Comparison of ENCODE assay signal across 15 cellular contexts in genomic region chr10:43115881-43116595, GRCh38. TPM values are rescaled to one million over a fixed set of nuclear protein-coding genes. Genes with fewer than 3 reads are reported as not detected.
A peak's percentile ranks its signal among the peaks of the same experiment; 100 is the strongest.
DNase-seq lines count a peak whose midpoint lies in the region; ATAC-seq and TF ChIP-seq lines count a peak whose summit lies in the region.
"Had no signal": no experiment of that assay in that cellular context is flagged by ENCODE, and none has a peak within 500 bp of the region (broad histone marks: within the 10 kb centered on the region; RNA-seq: fewer than 3 reads in every experiment).

No MANE protein-coding gene starts in this region.

- ATAC-seq in right cardiac atrium, result no peak
- no peak for ATAC-seq in left ventricle myocardium superior
- no peak for ATAC-seq in lower lobe of right lung
- ATAC-seq in stimulated activated effector memory CD8-positive, alpha-beta T cell treated with anti-CD3 and anti-CD28 coated beads, Interleukin-12 subunit alpha, Interleukin-12 subunit beta, amount 100 ng/mL, for 72 hours, result no peak

- H3K9me3 ChIP-seq in right cardiac atrium (ENCODE audit: control insufficient read depth, low read length) (no peaks in the 10 kb centered on the region), lower lobe of right lung (no peaks in the 10 kb centered on the region)
- H3K9me3 ChIP-seq: BE2C, Caco-2 had no signal

- TF ChIP-seq CTCF in lower lobe of right lung (IDR thresholded peaks at IDR 0.05), result no peak
- no peak for TF ChIP-seq CTCF in CD14-positive monocyte (IDR thresholded peaks at IDR 0.05)

- H3K27me3 ChIP-seq in right cardiac atrium (ENCODE audit: control insufficient read depth, insufficient read depth) (no peaks in the 10 kb centered on the region), lower lobe of right lung (ENCODE audit: low read depth) (no peaks in the 10 kb centered on the region)
- H3K27me3 ChIP-seq: BE2C had no signal

- peak overlapping the region; percentile 52 for H3K27ac Mint-ChIP-seq in stimulated activated effector memory CD8-positive, alpha-beta T cell treated with anti-CD3 and anti-CD28 coated beads, Interleukin-12 subunit alpha, Interleukin-12 subunit beta, amount 100 ng/mL, for 72 hours
- peak overlapping the region in 1 of 7 donors; percentile 61 for H3K27ac Mint-ChIP-seq in CD14-positive monocyte
- H3K27ac Mint-ChIP-seq: HFFc6 had no signal

- H3K36me3 ChIP-seq in lower lobe of right lung, result no peaks in the 10 kb centered on the region

- H3K27ac ChIP-seq in right cardiac atrium (ENCODE audit: low read length), result no peak overlapping the region
- no peak overlapping the region for H3K27ac ChIP-seq in lower lobe of right lung
- H3K27ac ChIP-seq: C4-2B had no signal

- H3K9me3 Mint-ChIP-seq in stimulated activated effector memory CD8-positive, alpha-beta T cell treated with anti-CD3 and anti-CD28 coated beads, Interleukin-12 subunit alpha, Interleukin-12 subunit beta, amount 100 ng/mL, for 72 hours, result no peaks in the 10 kb centered on the region
- H3K9me3 Mint-ChIP-seq in CD14-positive monocyte, result peaks cover 0 to 2% (median 0%) of the 10 kb centered on the region in 7 donors
- H3K9me3 Mint-ChIP-seq: CD8-positive, alpha-beta memory T cell; HFFc6 had no signal

- peak in 2 of 3 donors; percentile 23 to 33 for DNase-seq in right cardiac atrium
- DNase-seq in left ventricle myocardium superior, result no peak
- peak; percentile 30 for DNase-seq in lower lobe of right lung
- DNase-seq in stimulated activated effector memory CD8-positive, alpha-beta T cell treated with anti-CD3 and anti-CD28 coated beads, Interleukin-12 subunit alpha, Interleukin-12 subunit beta, amount 100 ng/mL, for 72 hours (ENCODE audit: low spot score in 2 of 2), result no peak
- DNase-seq in MV-4-11 (lab: John Stamatoyannopoulos, UW), result no peak
- no peak for DNase-seq in NCI-H2227 (lab: John Stamatoyannopoulos, UW; ENCODE audit: unreplicated experiment)
- no peak for DNase-seq in CD14-positive monocyte (ENCODE audit: low spot score)
- DNase-seq: BE2C, Caco-2, DMS53, GF-D8, HCEC 1CT, HFFc6 had no signal

- H3K4me1 ChIP-seq in right cardiac atrium (ENCODE audit: control insufficient read depth, insufficient read depth, low read length) (no peaks in the 10 kb centered on the region), lower lobe of right lung (peaks cover 5% of the 10 kb centered on the region)
- H3K4me1 ChIP-seq: BE2C, Caco-2 had no signal

- WGBS in right cardiac atrium, result 84% methylated on average over 10 of the region's 10 CpGs

- peaks cover 7% of the 10 kb centered on the region for H3K36me3 Mint-ChIP-seq in stimulated activated effector memory CD8-positive, alpha-beta T cell treated with anti-CD3 and anti-CD28 coated beads, Interleukin-12 subunit alpha, Interleukin-12 subunit beta, amount 100 ng/mL, for 72 hours
- no peaks in the 10 kb centered on the region for H3K36me3 Mint-ChIP-seq in CD14-positive monocyte
- H3K36me3 Mint-ChIP-seq: CD8-positive, alpha-beta memory T cell had no signal

- H3K4me3 ChIP-seq in right cardiac atrium (ENCODE audit: low read length) (no peak overlapping the region), lower lobe of right lung (no peak overlapping the region)

- peaks cover 19% of the 10 kb centered on the region for H3K4me1 Mint-ChIP-seq in stimulated activated effector memory CD8-positive, alpha-beta T cell treated with anti-CD3 and anti-CD28 coated beads, Interleukin-12 subunit alpha, Interleukin-12 subunit beta, amount 100 ng/mL, for 72 hours
- H3K4me1 Mint-ChIP-seq in CD14-positive monocyte, result peaks cover 25% of the 10 kb centered on the region

- no peak overlapping the region for H3K4me3 Mint-ChIP-seq in stimulated activated effector memory CD8-positive, alpha-beta T cell treated with anti-CD3 and anti-CD28 coated beads, Interleukin-12 subunit alpha, Interleukin-12 subunit beta, amount 100 ng/mL, for 72 hours
- no peak overlapping the region for H3K4me3 Mint-ChIP-seq in CD14-positive monocyte
- H3K4me3 Mint-ChIP-seq: CD8-positive, alpha-beta memory T cell; HFFc6 had no signal

- H3K27me3 Mint-ChIP-seq in CD14-positive monocyte (ENCODE audit: low read depth in 3 of 3), result peaks cover 1 to 7% (median 2%) of the 10 kb centered on the region in 3 donors

- intact Hi-C loops in right cardiac atrium (cut with DNase I) (no loop called here), left ventricle myocardium superior (cut with micrococcal nuclease) (no loop called here), lower lobe of right lung (cut with DNase I) (no loop called here), CD14-positive monocyte (cut with micrococcal nuclease) (no loop called here)

RNA-seq across cellular contexts. Expression of gene CSGALNACT2, which starts 22.2 kb away (rescaled TPM):
- 10 to 100 TPM in 3 of 4 donors, 1 to 10 TPM in 1; 10.0 to 17.2 (median 10.9) TPM for total RNA-seq in right cardiac atrium
- polyA plus RNA-seq in right cardiac atrium, result 5.1 TPM
- 7.7 TPM for total RNA-seq in left ventricle myocardium superior
- 36.4 TPM for total RNA-seq in lower lobe of right lung
- polyA plus RNA-seq in CD14-positive monocyte, result 10 to 100 TPM; 43.7 to 48.2 TPM

RNA-seq across cellular contexts. Expression of gene RET, which starts 39.2 kb away (rescaled TPM):
- total RNA-seq in right cardiac atrium (under 1 TPM; 0.23 to 0.47 (median 0.33) TPM), left ventricle myocardium superior (8.4 TPM), lower lobe of right lung (0.68 TPM)
- polyA plus RNA-seq in right cardiac atrium (0.59 TPM), CD14-positive monocyte (under 1 TPM; 0.08 to 0.14 TPM)
- total RNA-seq: Caco-2 had no signal

Comparison
In these comparisons a context has a peak if more than half of its experiments do, and no peak if none do; other contexts are left out.
1. DNase-seq: peak in right cardiac atrium (2 of 3) and lower lobe of right lung (single experiment); none in left ventricle myocardium superior (single experiment), stimulated activated effector memory CD8-positive, alpha-beta T cell treated with anti-CD3 and anti-CD28 coated beads, Interleukin-12 subunit alpha, Interleukin-12 subunit beta, amount 100 ng/mL, for 72 hours (0 of 2), MV-4-11 (single experiment), NCI-H2227 (single experiment) and CD14-positive monocyte (single experiment).